In the genomic region with DNA sequence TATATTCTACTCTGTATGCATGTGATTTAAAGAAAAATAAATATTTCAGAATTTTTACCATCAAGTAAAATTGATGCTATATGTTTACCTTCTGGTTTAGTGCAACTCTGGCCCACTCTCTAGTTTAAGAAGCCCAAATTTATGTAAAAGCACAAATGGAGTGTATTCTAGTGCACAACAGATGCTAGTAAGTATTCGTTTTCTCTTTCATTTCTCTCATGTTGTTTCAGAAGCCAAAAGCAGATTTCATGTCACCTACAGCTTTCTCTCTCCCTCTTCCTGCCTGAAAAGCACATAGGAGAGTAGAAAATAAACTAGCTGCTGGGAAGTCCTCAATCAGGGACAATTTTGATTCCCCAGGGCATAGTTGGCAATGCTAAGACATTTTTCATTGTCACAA, we compare ENCODE assay signal across 1 cellular context.
TF ChIP-seq lines count a peak whose summit lies in the region.

No MANE protein-coding gene starts in this region.

TF ChIP-seq in GM12878, 131 proteins besides CTCF, POLR2A, EP300 and RAD21 (continued from another document):
- TF ChIP-seq ZNF592 (IDR thresholded peaks at IDR 0.05): no peak
- TF ChIP-seq, protein P1, sequence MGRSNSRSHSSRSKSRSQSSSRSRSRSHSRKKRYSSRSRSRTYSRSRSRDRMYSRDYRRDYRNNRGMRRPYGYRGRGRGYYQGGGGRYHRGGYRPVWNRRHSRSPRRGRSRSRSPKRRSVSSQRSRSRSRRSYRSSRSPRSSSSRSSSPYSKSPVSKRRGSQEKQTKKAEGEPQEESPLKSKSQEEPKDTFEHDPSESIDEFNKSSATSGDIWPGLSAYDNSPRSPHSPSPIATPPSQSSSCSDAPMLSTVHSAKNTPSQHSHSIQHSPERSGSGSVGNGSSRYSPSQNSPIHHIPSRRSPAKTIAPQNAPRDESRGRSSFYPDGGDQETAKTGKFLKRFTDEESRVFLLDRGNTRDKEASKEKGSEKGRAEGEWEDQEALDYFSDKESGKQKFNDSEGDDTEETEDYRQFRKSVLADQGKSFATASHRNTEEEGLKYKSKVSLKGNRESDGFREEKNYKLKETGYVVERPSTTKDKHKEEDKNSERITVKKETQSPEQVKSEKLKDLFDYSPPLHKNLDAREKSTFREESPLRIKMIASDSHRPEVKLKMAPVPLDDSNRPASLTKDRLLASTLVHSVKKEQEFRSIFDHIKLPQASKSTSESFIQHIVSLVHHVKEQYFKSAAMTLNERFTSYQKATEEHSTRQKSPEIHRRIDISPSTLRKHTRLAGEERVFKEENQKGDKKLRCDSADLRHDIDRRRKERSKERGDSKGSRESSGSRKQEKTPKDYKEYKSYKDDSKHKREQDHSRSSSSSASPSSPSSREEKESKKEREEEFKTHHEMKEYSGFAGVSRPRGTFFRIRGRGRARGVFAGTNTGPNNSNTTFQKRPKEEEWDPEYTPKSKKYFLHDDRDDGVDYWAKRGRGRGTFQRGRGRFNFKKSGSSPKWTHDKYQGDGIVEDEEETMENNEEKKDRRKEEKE (IDR thresholded peaks at IDR 0.05): no peak
- no peak for TF ChIP-seq BHLHE40 (IDR thresholded peaks at IDR 0.05; ENCODE audit: borderline replicate concordance in 1 of 2, low read depth in 2 of 2, low read length in 1 of 2)
- no peak for TF ChIP-seq TBL1XR1 (IDR thresholded peaks at IDR 0.05; ENCODE audit: low read depth, low read length)
- TF ChIP-seq, protein P2, sequence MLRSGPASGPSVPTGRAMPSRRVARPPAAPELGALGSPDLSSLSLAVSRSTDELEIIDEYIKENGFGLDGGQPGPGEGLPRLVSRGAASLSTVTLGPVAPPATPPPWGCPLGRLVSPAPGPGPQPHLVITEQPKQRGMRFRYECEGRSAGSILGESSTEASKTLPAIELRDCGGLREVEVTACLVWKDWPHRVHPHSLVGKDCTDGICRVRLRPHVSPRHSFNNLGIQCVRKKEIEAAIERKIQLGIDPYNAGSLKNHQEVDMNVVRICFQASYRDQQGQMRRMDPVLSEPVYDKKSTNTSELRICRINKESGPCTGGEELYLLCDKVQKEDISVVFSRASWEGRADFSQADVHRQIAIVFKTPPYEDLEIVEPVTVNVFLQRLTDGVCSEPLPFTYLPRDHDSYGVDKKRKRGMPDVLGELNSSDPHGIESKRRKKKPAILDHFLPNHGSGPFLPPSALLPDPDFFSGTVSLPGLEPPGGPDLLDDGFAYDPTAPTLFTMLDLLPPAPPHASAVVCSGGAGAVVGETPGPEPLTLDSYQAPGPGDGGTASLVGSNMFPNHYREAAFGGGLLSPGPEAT (IDR thresholded peaks at IDR 0.05; ENCODE audit: low read depth): no peak
- no peak for TF ChIP-seq SIX5 (IDR thresholded peaks at IDR 0.05; ENCODE audit: low read depth, low read length, severe bottlenecking)
- TF ChIP-seq JUNB (IDR thresholded peaks at IDR 0.05): no peak
- TF ChIP-seq NFIC (IDR thresholded peaks at IDR 0.05; ENCODE audit: low read depth, low read length): no peak
- TF ChIP-seq RAD51 (IDR thresholded peaks at IDR 0.05): no peak
- TF ChIP-seq, protein P3, sequence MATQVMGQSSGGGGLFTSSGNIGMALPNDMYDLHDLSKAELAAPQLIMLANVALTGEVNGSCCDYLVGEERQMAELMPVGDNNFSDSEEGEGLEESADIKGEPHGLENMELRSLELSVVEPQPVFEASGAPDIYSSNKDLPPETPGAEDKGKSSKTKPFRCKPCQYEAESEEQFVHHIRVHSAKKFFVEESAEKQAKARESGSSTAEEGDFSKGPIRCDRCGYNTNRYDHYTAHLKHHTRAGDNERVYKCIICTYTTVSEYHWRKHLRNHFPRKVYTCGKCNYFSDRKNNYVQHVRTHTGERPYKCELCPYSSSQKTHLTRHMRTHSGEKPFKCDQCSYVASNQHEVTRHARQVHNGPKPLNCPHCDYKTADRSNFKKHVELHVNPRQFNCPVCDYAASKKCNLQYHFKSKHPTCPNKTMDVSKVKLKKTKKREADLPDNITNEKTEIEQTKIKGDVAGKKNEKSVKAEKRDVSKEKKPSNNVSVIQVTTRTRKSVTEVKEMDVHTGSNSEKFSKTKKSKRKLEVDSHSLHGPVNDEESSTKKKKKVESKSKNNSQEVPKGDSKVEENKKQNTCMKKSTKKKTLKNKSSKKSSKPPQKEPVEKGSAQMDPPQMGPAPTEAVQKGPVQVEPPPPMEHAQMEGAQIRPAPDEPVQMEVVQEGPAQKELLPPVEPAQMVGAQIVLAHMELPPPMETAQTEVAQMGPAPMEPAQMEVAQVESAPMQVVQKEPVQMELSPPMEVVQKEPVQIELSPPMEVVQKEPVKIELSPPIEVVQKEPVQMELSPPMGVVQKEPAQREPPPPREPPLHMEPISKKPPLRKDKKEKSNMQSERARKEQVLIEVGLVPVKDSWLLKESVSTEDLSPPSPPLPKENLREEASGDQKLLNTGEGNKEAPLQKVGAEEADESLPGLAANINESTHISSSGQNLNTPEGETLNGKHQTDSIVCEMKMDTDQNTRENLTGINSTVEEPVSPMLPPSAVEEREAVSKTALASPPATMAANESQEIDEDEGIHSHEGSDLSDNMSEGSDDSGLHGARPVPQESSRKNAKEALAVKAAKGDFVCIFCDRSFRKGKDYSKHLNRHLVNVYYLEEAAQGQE (IDR thresholded peaks at IDR 0.05; ENCODE audit: low read depth, low read length): no peak
TF ChIP-seq in GM12878: peak in this region for 0.
